ENCODE assay signal across 16 cellular contexts in the genomic region with DNA sequence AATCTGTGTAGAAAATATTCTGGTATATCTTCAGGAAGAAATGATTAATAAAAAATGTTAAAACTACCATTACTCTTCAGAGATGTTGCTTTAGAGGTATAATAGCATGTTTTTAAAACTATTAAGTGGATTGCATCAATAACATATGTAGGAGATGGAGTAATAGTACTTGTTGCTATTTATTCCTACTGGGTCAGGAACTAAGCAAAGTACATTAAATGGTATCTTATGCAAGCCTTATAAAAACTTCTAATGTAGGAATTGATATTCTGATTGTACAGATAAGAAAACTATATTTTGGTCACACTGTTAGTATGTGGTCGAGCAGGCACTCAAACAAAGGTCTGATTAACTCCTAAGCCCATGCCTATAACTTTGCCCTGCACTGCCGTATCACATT.
"Had no signal": no experiment of that assay in that cellular context is flagged by ENCODE, and none has a peak within 500 bp of the region (broad histone marks: within the 10 kb centered on the region; RNA-seq: fewer than 3 reads in every experiment).

No MANE protein-coding gene starts in this region.

- H3K4me1 ChIP-seq: esophagus muscularis mucosa, tibial nerve had no signal

- ATAC-seq: activated CD8-positive, alpha-beta T cell treated with anti-CD3 and anti-CD28 coated beads for 36 hours; naive thymus-derived CD8-positive, alpha-beta T cell; SK-N-SH treated with all-trans-retinoic acid at 6 μM for 48 hours; T-cell had no signal

- H3K36me3 ChIP-seq: brain microvascular endothelial cell, esophagus muscularis mucosa, pancreas, tibial nerve had no signal

- DNase-seq: activated CD4-positive, alpha-beta T cell treated with anti-CD3 and anti-CD28 coated beads, Interleukin-2, amount 10 ng/mL, durations not matched to agents 24 days and 14 days; activated CD8-positive, alpha-beta T cell treated with anti-CD3 and anti-CD28 coated beads for 36 hours; activated naive CD4-positive, alpha-beta T cell treated with Interleukin-2 at 50 U/mL for 16 hours; activated naive CD8-positive, alpha-beta T cell treated with anti-CD3 and anti-CD28 coated beads, Interleukin-2, amount 10 ng/mL, durations not matched to agents 7 days and 5 days; activated T-cell treated with anti-CD3 and anti-CD28 coated beads, Interleukin-2, amount 50 U/mL, for 1 hour; anterior cingulate cortex; effector CD4-positive, alpha-beta T cell; naive thymus-derived CD8-positive, alpha-beta T cell; pancreas; stimulated activated CD4-positive, alpha-beta T cell treated with anti-CD3 and anti-CD28 coated beads, Interleukin-2, amount 100 ng/mL, for 24 hours; T-cell had no signal

- H3K4me3 ChIP-seq: esophagus muscularis mucosa, pancreas, tibial nerve had no signal

- H3K27ac ChIP-seq: brain microvascular endothelial cell, esophagus muscularis mucosa, foreskin keratinocyte, tibial nerve had no signal

- H3K9me3 ChIP-seq: pancreas had no signal

- H3K27me3 ChIP-seq: brain microvascular endothelial cell, esophagus muscularis mucosa, foreskin keratinocyte, pancreas, tibial nerve had no signal
